ENCODE assay signal across 1 cellular context in genomic region chr1:9494936-9495758, GRCh38.
TF ChIP-seq lines count a peak whose summit lies in the region.

No MANE protein-coding gene starts in this region.

TF ChIP-seq in H1, 55 proteins besides CTCF, POLR2A, EP300 and RAD21 (continued from another document):
- no peak for TF ChIP-seq CREB1 (IDR thresholded peaks at IDR 0.05)
- no peak for TF ChIP-seq POU5F1 (IDR thresholded peaks at IDR 0.05; ENCODE audit: low read depth, low read length)
- TF ChIP-seq PHF8 (conservative IDR thresholded peaks at IDR 0.05; ENCODE audit: low read depth, low read length), result peak; percentile 38; the same call in 1 of the 2 replicates
- 0 out of 2 replicates have a peak, but pooled peaks have one; percentile 16 for TF ChIP-seq SRF (IDR thresholded peaks at IDR 0.05; ENCODE audit: low read depth, low read length)
- no peak for TF ChIP-seq ATF2 (IDR thresholded peaks at IDR 0.05; ENCODE audit: low read length)
- TF ChIP-seq HDAC2 (IDR thresholded peaks at IDR 0.05; ENCODE audit: borderline replicate concordance in 1 of 2, low read depth in 2 of 2, low read length in 2 of 2), result peak in 1 of 2 experiments; percentile 55; a peak in 1 of 4 replicates
- TF ChIP-seq FOSL1 (IDR thresholded peaks at IDR 0.05; ENCODE audit: insufficient read depth, low read depth, low read length), result no peak
- peak; percentile 70; the same call in 1 of the 2 replicates for TF ChIP-seq GABPA (IDR thresholded peaks at IDR 0.05; ENCODE audit: borderline replicate concordance, insufficient read depth, low read length)
- TF ChIP-seq TCF12 (IDR thresholded peaks at IDR 0.05; ENCODE audit: low read depth, low read length), result 0 out of 2 replicates have a peak, but pooled peaks have one; percentile 15
- peak; percentile 79; the same call in 1 of the 2 replicates for TF ChIP-seq YY1 (IDR thresholded peaks at IDR 0.05; ENCODE audit: low read depth, low read length)
- peak; percentile 99 for TF ChIP-seq MAX (IDR thresholded peaks at IDR 0.05)
- no peak; the same call in 1 of the 2 replicates for TF ChIP-seq CHD2 (IDR thresholded peaks at IDR 0.05; ENCODE audit: low read length)
